Comparison of ENCODE assay signal across 22 cellular contexts in genomic region chr14:55057919-55058318, GRCh38. TPM values are rescaled to one million over a fixed set of nuclear protein-coding genes. Genes with fewer than 3 reads are reported as not detected.
DNase-seq lines count a peak whose midpoint lies in the region; ATAC-seq and TF ChIP-seq lines count a peak whose summit lies in the region.
"Had no signal": no experiment of that assay in that cellular context is flagged by ENCODE, and none has a peak within 500 bp of the region (broad histone marks: within the 10 kb centered on the region; RNA-seq: fewer than 3 reads in every experiment).

No MANE protein-coding gene starts in this region.

- POLR2A ChIA-PET in activated naive CD8-positive, alpha-beta T cell treated with anti-CD3 and anti-CD28 coated beads, Interleukin-2, amount 10 ng/mL, durations not matched to agents 7 days and 5 days (lab: Charles Lee) = no interaction called here
- POLR2A ChIA-PET in naive thymus-derived CD8-positive, alpha-beta T cell (lab: Charles Lee) = interaction anchor here (1.0 kb wide), 1 partner anchor 31 kb away, joined by 3 read pairs; the partner anchor contains the start of genes SOCS4 and WDHD1

- no peaks in the 10 kb centered on the region for H3K27me3 ChIP-seq in testis
- H3K27me3 ChIP-seq: BLaER1 treated with 17β-estradiol and CSF1 and Interleukin-3, amounts not matched to agents 10 nM and 100 nM had no signal

- peaks cover 51% of the 10 kb centered on the region for H3K36me3 Mint-ChIP-seq in activated naive CD8-positive, alpha-beta T cell treated with anti-CD3 and anti-CD28 coated beads, Interleukin-2, amount 10 ng/mL, durations not matched to agents 7 days and 5 days
- peaks cover 55% of the 10 kb centered on the region for H3K36me3 Mint-ChIP-seq in activated naive CD8-positive, alpha-beta T cell treated with anti-CD3 and anti-CD28 coated beads for 36 hours
- H3K36me3 Mint-ChIP-seq in neural crest cell (ENCODE audit: low read depth) = peaks cover 39% of the 10 kb centered on the region
- H3K36me3 Mint-ChIP-seq in naive thymus-derived CD8-positive, alpha-beta T cell = peaks cover 0 to 61% (median 5%) of the 10 kb centered on the region in 3 donors

- ATAC-seq in activated naive CD8-positive, alpha-beta T cell treated with anti-CD3 and anti-CD28 coated beads, Interleukin-2, amount 10 ng/mL, durations not matched to agents 7 days and 5 days (ENCODE audit: low read depth) = no peak
- no peak for ATAC-seq in naive thymus-derived CD8-positive, alpha-beta T cell
- ATAC-seq in HG03108 (IDR thresholded peaks at IDR 0.05; ENCODE audit: unreplicated experiment) (no peak), HG02588 (IDR thresholded peaks at IDR 0.05; ENCODE audit: unreplicated experiment) (no peak)
- ATAC-seq: CD8-positive, alpha-beta T cell; HCT116; K562 had no signal

- H3K4me3 Mint-ChIP-seq in activated naive CD8-positive, alpha-beta T cell treated with anti-CD3 and anti-CD28 coated beads, Interleukin-2, amount 10 ng/mL, durations not matched to agents 7 days and 5 days = no peak overlapping the region
- no peak overlapping the region for H3K4me3 Mint-ChIP-seq in activated naive CD8-positive, alpha-beta T cell treated with anti-CD3 and anti-CD28 coated beads for 36 hours
- H3K4me3 Mint-ChIP-seq in neural crest cell = peak overlapping the region; percentile 24
- H3K4me3 Mint-ChIP-seq in naive thymus-derived CD8-positive, alpha-beta T cell = no peak overlapping the region
- H3K4me3 Mint-ChIP-seq: B cell; CD8-positive, alpha-beta T cell; HFFc6 had no signal

- H3K9me3 ChIP-seq in testis = no peaks in the 10 kb centered on the region
- H3K9me3 ChIP-seq: BLaER1 treated with 17β-estradiol and CSF1 and Interleukin-3, amounts not matched to agents 10 nM and 100 nM had no signal

- no peaks in the 10 kb centered on the region for H3K27me3 Mint-ChIP-seq in activated naive CD8-positive, alpha-beta T cell treated with anti-CD3 and anti-CD28 coated beads, Interleukin-2, amount 10 ng/mL, durations not matched to agents 7 days and 5 days
- H3K27me3 Mint-ChIP-seq in activated naive CD8-positive, alpha-beta T cell treated with anti-CD3 and anti-CD28 coated beads for 36 hours = no peaks in the 10 kb centered on the region
- H3K27me3 Mint-ChIP-seq in neural crest cell (ENCODE audit: low read depth) = no peaks in the 10 kb centered on the region
- no peaks in the 10 kb centered on the region for H3K27me3 Mint-ChIP-seq in naive thymus-derived CD8-positive, alpha-beta T cell
- H3K27me3 Mint-ChIP-seq: B cell had no signal

- peaks cover 28% of the 10 kb centered on the region for H3K4me1 Mint-ChIP-seq in activated naive CD8-positive, alpha-beta T cell treated with anti-CD3 and anti-CD28 coated beads, Interleukin-2, amount 10 ng/mL, durations not matched to agents 7 days and 5 days
- H3K4me1 Mint-ChIP-seq in activated naive CD8-positive, alpha-beta T cell treated with anti-CD3 and anti-CD28 coated beads for 36 hours = peaks cover 45% of the 10 kb centered on the region
- peaks cover 29% of the 10 kb centered on the region for H3K4me1 Mint-ChIP-seq in neural crest cell
- peaks cover 31 to 68% (median 56%) of the 10 kb centered on the region in 4 donors for H3K4me1 Mint-ChIP-seq in naive thymus-derived CD8-positive, alpha-beta T cell

- intact Hi-C loops in testis (cut with DNase I; ENCODE audit: low total_unique reads) = no loop called here

- TF ChIP-seq POLR2A in testis (IDR thresholded peaks at IDR 0.05) = no peak

- H3K27ac Mint-ChIP-seq in activated naive CD8-positive, alpha-beta T cell treated with anti-CD3 and anti-CD28 coated beads, Interleukin-2, amount 10 ng/mL, durations not matched to agents 7 days and 5 days = peak overlapping the region; percentile 1
- H3K27ac Mint-ChIP-seq in activated naive CD8-positive, alpha-beta T cell treated with anti-CD3 and anti-CD28 coated beads for 36 hours = no peak overlapping the region
- no peak overlapping the region for H3K27ac Mint-ChIP-seq in neural crest cell (ENCODE audit: unreplicated experiment)
- H3K27ac Mint-ChIP-seq in naive thymus-derived CD8-positive, alpha-beta T cell = peak overlapping the region in 3 of 10 donors; percentile 14 to 44 (median 33)
- H3K27ac Mint-ChIP-seq: B cell; CD8-positive, alpha-beta T cell; HFFc6 had no signal

- no peak for TF ChIP-seq CTCF in neural crest cell (conservative IDR thresholded peaks at IDR 0.05)
- TF ChIP-seq CTCF in testis (IDR thresholded peaks at IDR 0.05) = no peak

- H3K36me3 ChIP-seq in testis (ENCODE audit: low read depth, missing control alignments) = no peaks in the 10 kb centered on the region

- H3K4me3 ChIP-seq in testis = no peak overlapping the region
- H3K4me3 ChIP-seq: BLaER1 treated with 17β-estradiol and CSF1 and Interleukin-3, amounts not matched to agents 10 nM and 100 nM; GM23248; K562 had no signal

- 51 to 65% methylated on average over 5 of the region's 5 CpGs for WGBS in testis, 2 donors

- peaks cover 39% of the 10 kb centered on the region for H3K4me1 ChIP-seq in testis

- peaks cover 2% of the 10 kb centered on the region for H3K9me3 Mint-ChIP-seq in activated naive CD8-positive, alpha-beta T cell treated with anti-CD3 and anti-CD28 coated beads, Interleukin-2, amount 10 ng/mL, durations not matched to agents 7 days and 5 days
- no peaks in the 10 kb centered on the region for H3K9me3 Mint-ChIP-seq in activated naive CD8-positive, alpha-beta T cell treated with anti-CD3 and anti-CD28 coated beads for 36 hours
- H3K9me3 Mint-ChIP-seq in neural crest cell = no peaks in the 10 kb centered on the region
- no peaks in the 10 kb centered on the region for H3K9me3 Mint-ChIP-seq in naive thymus-derived CD8-positive, alpha-beta T cell
- H3K9me3 Mint-ChIP-seq: CD8-positive, alpha-beta T cell; HFFc6 had no signal

- DNase-seq in activated naive CD8-positive, alpha-beta T cell treated with anti-CD3 and anti-CD28 coated beads, Interleukin-2, amount 10 ng/mL, durations not matched to agents 7 days and 5 days = no peak
- no peak for DNase-seq in activated naive CD8-positive, alpha-beta T cell treated with anti-CD3 and anti-CD28 coated beads for 36 hours
- DNase-seq in cerebellar cortex (ENCODE audit: low spot score) = peak; percentile 35
- DNase-seq in neural crest cell (ENCODE audit: low read depth, low spot score) = no peak
- DNase-seq in testis = peak; percentile 41
- no peak for DNase-seq in naive thymus-derived CD8-positive, alpha-beta T cell
- DNase-seq: 8988T; Calu3; CD8-positive, alpha-beta T cell; DMS 273 treated with DMSO at 0.1 percent for 48 hours; DMS53; DND-41; EL; GM23248; H7; HFFc6 had no signal

- H3K27ac ChIP-seq in testis = peak overlapping the region in 1 of 2 donors; percentile 67
- H3K27ac ChIP-seq: BLaER1 treated with 17β-estradiol and CSF1 and Interleukin-3, amounts not matched to agents 10 nM and 100 nM; GM23248 had no signal

RNA-seq across cellular contexts. Expression of gene MAPK1IP1L, which starts 6.5 kb away (rescaled TPM):
- total RNA-seq in activated naive CD8-positive, alpha-beta T cell treated with anti-CD3 and anti-CD28 coated beads, Interleukin-2, amount 10 ng/mL, durations not matched to agents 7 days and 5 days = 10 to 100 TPM; 87.1 to 87.3 TPM
- total RNA-seq in activated naive CD8-positive, alpha-beta T cell treated with anti-CD3 and anti-CD28 coated beads for 36 hours = 100 to 1,000 TPM; 118 to 122 TPM
- total RNA-seq in neural crest cell (141 and 151 TPM in 2 replicates), testis (100 to 1,000 TPM; 105 to 146 TPM)
- polyA plus RNA-seq in testis (ENCODE audit: insufficient read depth, low read depth, low replicate concordance) = 87.0 TPM
- 10 to 100 TPM; 73.6 to 75.4 TPM for total RNA-seq in naive thymus-derived CD8-positive, alpha-beta T cell
- polyA plus RNA-seq in naive thymus-derived CD8-positive, alpha-beta T cell = 10 to 100 TPM; 59.4 to 75.4 (median 65.7) TPM

RNA-seq across cellular contexts. Expression of gene SOCS4, which starts 30.9 kb away (rescaled TPM):
- total RNA-seq in activated naive CD8-positive, alpha-beta T cell treated with anti-CD3 and anti-CD28 coated beads, Interleukin-2, amount 10 ng/mL, durations not matched to agents 7 days and 5 days = 10 to 100 TPM; 25.8 to 31.6 TPM
- total RNA-seq in activated naive CD8-positive, alpha-beta T cell treated with anti-CD3 and anti-CD28 coated beads for 36 hours = 10 to 100 TPM; 24.9 to 28.6 TPM
- total RNA-seq in neural crest cell (32.8 and 38.6 TPM in 2 replicates), testis (10 to 100 TPM in 1 of 2 donors, 1 to 10 TPM in 1; 7.7 to 11.4 TPM)
- polyA plus RNA-seq in testis (ENCODE audit: insufficient read depth, low read depth, low replicate concordance) = 7.5 TPM
- 10 to 100 TPM; 20.2 to 22.5 TPM for total RNA-seq in naive thymus-derived CD8-positive, alpha-beta T cell
- polyA plus RNA-seq in naive thymus-derived CD8-positive, alpha-beta T cell = 1 to 10 TPM; 1.5 to 2.9 (median 1.9) TPM

RNA-seq across cellular contexts. Expression of gene WDHD1, which starts 31.0 kb away (rescaled TPM):
- total RNA-seq in activated naive CD8-positive, alpha-beta T cell treated with anti-CD3 and anti-CD28 coated beads, Interleukin-2, amount 10 ng/mL, durations not matched to agents 7 days and 5 days = 10 to 100 TPM; 35.1 to 37.9 TPM
- 10 to 100 TPM; 66.0 to 69.2 TPM for total RNA-seq in activated naive CD8-positive, alpha-beta T cell treated with anti-CD3 and anti-CD28 coated beads for 36 hours
- 56.2 and 60.6 TPM in 2 replicates for total RNA-seq in neural crest cell
- total RNA-seq in testis = 10 to 100 TPM in 1 of 2 donors, 1 to 10 TPM in 1; 9.0 to 10.4 TPM
- 5.2 TPM for polyA plus RNA-seq in testis (ENCODE audit: insufficient read depth, low read depth, low replicate concordance)
- 1 to 10 TPM; 3.9 to 4.9 TPM for total RNA-seq in naive thymus-derived CD8-positive, alpha-beta T cell
- polyA plus RNA-seq in naive thymus-derived CD8-positive, alpha-beta T cell = 1 to 10 TPM; 2.2 to 3.8 (median 2.4) TPM

Comparison
In these comparisons a context has a peak if more than half of its experiments do, and no peak if none do; other contexts are left out.
1. DNase-seq: peak in cerebellar cortex (single experiment) and testis (single experiment); none in activated naive CD8-positive, alpha-beta T cell treated with anti-CD3 and anti-CD28 coated beads, Interleukin-2, amount 10 ng/mL, durations not matched to agents 7 days and 5 days (single experiment), activated naive CD8-positive, alpha-beta T cell treated with anti-CD3 and anti-CD28 coated beads for 36 hours (single experiment), neural crest cell (single experiment) and naive thymus-derived CD8-positive, alpha-beta T cell (0 of 10).